In the genomic region with DNA sequence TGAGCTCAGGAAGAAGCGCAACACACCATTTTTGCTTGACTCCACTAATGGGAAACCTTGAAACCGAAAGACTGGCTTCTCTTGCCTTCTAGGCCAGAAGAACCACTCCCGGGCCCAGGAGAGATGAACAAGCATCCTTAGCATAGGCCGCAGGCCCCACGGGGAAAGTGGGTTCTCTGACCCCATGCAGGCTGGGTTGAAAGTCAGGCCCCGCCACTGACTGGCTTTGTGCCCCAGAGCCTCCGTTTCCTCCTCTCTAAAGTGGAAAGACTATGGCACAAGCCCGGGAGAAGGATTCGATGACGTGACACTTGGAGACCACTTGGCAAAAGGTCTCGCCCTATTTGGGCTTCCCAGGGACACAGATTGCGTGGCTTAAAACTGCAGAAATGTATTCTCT, we compare ENCODE assay signal across 6 cellular contexts. TPM values are rescaled to one million over a fixed set of nuclear protein-coding genes. Genes with fewer than 3 reads are reported as not detected.
"Had no signal": no experiment of that assay in that cellular context is flagged by ENCODE, and none has a peak within 500 bp of the region (broad histone marks: within the 10 kb centered on the region; RNA-seq: fewer than 3 reads in every experiment).

No MANE protein-coding gene starts in this region.

- H3K27ac Mint-ChIP-seq: GM23338, H9, IgD-negative memory B cell had no signal

- DNase-seq: H9, HCEC 1CT, KBM-7 had no signal

- H3K4me1 Mint-ChIP-seq: GM23338, IgD-negative memory B cell had no signal

- H3K9me3 Mint-ChIP-seq: H9 had no signal

- H3K4me3 Mint-ChIP-seq: GM23338, H9, IgD-negative memory B cell had no signal

- H3K4me3 ChIP-seq: GM23338 had no signal

- H3K4me2 ChIP-seq: GM23338 had no signal

- H3K36me3 Mint-ChIP-seq: IgD-negative memory B cell had no signal

RNA-seq across cellular contexts. Expression of a gene that starts 9.9 kb away (rescaled TPM):
- total RNA-seq: HT-29 had no signal
- polyA plus RNA-seq: IgD-negative memory B cell had no signal
